Comparison of ENCODE assay signal across 26 cellular contexts in genomic region chr14:62792578-62792977, GRCh38.
"Had no signal": no experiment of that assay in that cellular context is flagged by ENCODE, and none has a peak within 500 bp of the region (broad histone marks: within the 10 kb centered on the region; RNA-seq: fewer than 3 reads in every experiment).

No MANE protein-coding gene starts in this region.

- H3K27ac ChIP-seq: stomach, suprapubic skin, testis, thoracic aorta, thyroid gland, tibial artery, tibial nerve, transverse colon, upper lobe of left lung, upper lobe of right lung, uterus, vagina had no signal

- H3K4me1 ChIP-seq: stomach, suprapubic skin, testis, thyroid gland, tibial artery, tibial nerve, transverse colon, upper lobe of left lung, upper lobe of right lung, uterus, vagina had no signal

- H3K4me3 ChIP-seq: stomach, suprapubic skin, testis, thoracic aorta, thyroid gland, tibial artery, tibial nerve, transverse colon, upper lobe of left lung, upper lobe of right lung, uterus, vagina had no signal

- DNase-seq: stimulated activated CD4-positive, alpha-beta T cell treated with anti-CD3 and anti-CD28 coated beads, Interleukin-2, amount 100 ng/mL, for 48 hours; stimulated activated CD4-positive, alpha-beta T cell treated with anti-CD3 and anti-CD28 coated beads, Interleukin-4, amount 100 ng/mL, for 1 hour; stimulated activated CD4-positive, alpha-beta T cell treated with anti-CD3 and anti-CD28 coated beads, Interleukin-4, amount 100 ng/mL, for 24 hours; stimulated activated CD4-positive, alpha-beta T cell treated with anti-CD3 and anti-CD28 coated beads, Interleukin-4, amount 100 ng/mL, for 4 hours; stimulated activated CD8-positive, alpha-beta memory T cell treated with anti-CD3 and anti-CD28 coated beads, Interleukin-4, amount 100 ng/mL, for 48 hours; stimulated activated naive B cell treated with anti-CD40 and anti-IgM and Interleukin-4, amounts not matched to agents 10 μg/mL and 1 μg/mL and 100 μg/mL, for 72 hours; stimulated activated naive CD4-positive, alpha-beta T cell; stimulated activated naive CD4-positive, alpha-beta T cell treated with Interleukin-2 at 50 U/mL for 16 hours; stimulated activated naive CD8-positive, alpha-beta T cell treated with anti-CD3 and anti-CD28 coated beads, Interleukin-15, amount 100 ng/mL, for 72 hours; stimulated activated naive CD8-positive, alpha-beta T cell treated with anti-CD3 and anti-CD28 coated beads, Interleukin-15, Interleukin-2, amounts not matched to agents 100 U/mL and 50 U/mL, for 24 hours; stomach; substantia nigra; testis; thyroid gland; tibial artery; transverse colon; trophoblast cell; upper lobe of left lung; upper lobe of right lung; uterus had no signal

- H3K27me3 ChIP-seq: stomach, suprapubic skin, testis, thyroid gland, tibial artery, tibial nerve, transverse colon, upper lobe of left lung, upper lobe of right lung, uterus, vagina had no signal

- ATAC-seq: stimulated activated effector memory CD8-positive, alpha-beta T cell treated with anti-CD3 and anti-CD28 coated beads, Interleukin-12 subunit alpha, Interleukin-12 subunit beta, amount 100 ng/mL, for 72 hours; stimulated activated memory B cell treated with anti-CD40 and anti-IgM and Interleukin-4, amounts not matched to agents 10 μg/mL and 1 μg/mL and 100 μg/mL, for 72 hours; stimulated activated naive B cell treated with anti-CD40 and anti-IgM and Interleukin-4, amounts not matched to agents 10 μg/mL and 1 μg/mL and 100 μg/mL, for 72 hours; stimulated activated naive CD8-positive, alpha-beta T cell treated with anti-CD3 and anti-CD28 coated beads, Interleukin-15, amount 100 ng/mL, for 72 hours; stimulated activated naive CD8-positive, alpha-beta T cell treated with anti-CD3 and anti-CD28 coated beads, Interleukin-15, Interleukin-2, amounts not matched to agents 100 U/mL and 50 U/mL, for 24 hours; upper lobe of right lung had no signal

- H3K9me3 ChIP-seq: testis, thyroid gland, upper lobe of left lung, upper lobe of right lung, uterus, vagina had no signal

- H3K36me3 ChIP-seq: stomach, suprapubic skin, thoracic aorta, thyroid gland, tibial artery, tibial nerve, transverse colon, upper lobe of left lung, upper lobe of right lung, uterus, vagina had no signal
